Comparison of ENCODE assay signal across 1 cellular context in genomic region chr2:143632751-143633374, GRCh38.
TF ChIP-seq lines count a peak whose summit lies in the region.

No MANE protein-coding gene starts in this region.

TF ChIP-seq in GM23338, 12 proteins besides CTCF, POLR2A, EP300 and RAD21:
- TF ChIP-seq ZNF114 (CRISPR knock-in tag; IDR thresholded peaks at IDR 0.05): no peak
- no peak for TF ChIP-seq ETS1 (IDR thresholded peaks at IDR 0.05)
- no peak for TF ChIP-seq JUNB (IDR thresholded peaks at IDR 0.05; ENCODE audit: unreplicated experiment)
- TF ChIP-seq ZNF331 (CRISPR knock-in tag; IDR thresholded peaks at IDR 0.05; ENCODE audit: low read depth): no peak
- no peak for TF ChIP-seq EZH2phosphoT487 (IDR thresholded peaks at IDR 0.05; ENCODE audit: unreplicated experiment)
- no peak for TF ChIP-seq CREB1 (CRISPR knock-in tag; IDR thresholded peaks at IDR 0.05; ENCODE audit: low read depth)
- no peak for TF ChIP-seq REST (IDR thresholded peaks at IDR 0.05; ENCODE audit: unreplicated experiment)
- TF ChIP-seq POLR2AphosphoS5 (IDR thresholded peaks at IDR 0.05; ENCODE audit: low read depth): no peak
TF ChIP-seq in GM23338: peak in this region for 0.
